ENCODE assay signal across 8 cellular contexts in the genomic region with DNA sequence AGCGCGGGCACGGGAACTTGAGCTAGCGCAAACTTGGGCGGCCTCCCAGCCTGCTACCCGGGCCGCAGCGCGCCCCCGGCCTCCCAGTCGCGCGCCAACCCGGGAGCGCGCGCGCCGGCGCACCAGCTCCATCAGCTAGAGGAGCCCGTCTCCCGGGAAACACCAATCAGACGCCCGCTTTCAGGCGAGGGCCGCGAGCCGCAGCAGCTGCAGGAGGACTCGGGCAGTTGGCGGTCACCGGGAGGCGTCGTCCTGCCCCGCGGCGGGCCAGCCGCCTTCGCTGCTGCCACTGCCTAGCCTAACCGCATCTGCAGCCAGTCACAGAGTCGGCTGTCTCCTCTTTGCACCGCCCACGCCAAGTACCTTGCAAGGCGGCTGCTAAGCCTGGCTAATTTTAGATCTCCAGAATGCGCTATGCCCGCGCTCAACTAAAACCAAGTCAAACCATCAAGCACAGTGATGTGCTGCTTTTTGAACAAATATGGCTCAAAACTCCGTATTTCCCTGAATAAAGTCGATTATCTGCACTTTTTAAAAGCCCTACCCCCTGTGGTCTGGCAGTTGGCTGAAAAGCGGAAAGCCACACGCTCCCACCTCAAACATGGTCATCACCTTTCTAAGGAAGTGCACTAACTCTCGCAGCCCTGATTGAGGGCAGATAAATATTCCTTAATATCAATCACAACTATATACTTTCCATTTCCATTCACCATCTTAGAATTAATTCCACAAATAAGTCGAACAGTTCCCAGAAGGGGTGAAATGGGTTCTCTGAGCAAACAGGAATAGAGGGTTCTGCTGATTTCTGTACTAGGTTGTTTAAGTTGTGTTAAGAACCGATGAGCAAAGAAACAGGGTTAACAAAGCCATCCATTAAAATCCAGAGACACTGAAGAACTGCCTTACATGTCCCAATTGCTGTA.
DNase-seq lines count a peak whose midpoint lies in the region; ATAC-seq and TF ChIP-seq lines count a peak whose summit lies in the region.

No MANE protein-coding gene starts in this region.

- H3K4me1 ChIP-seq in cardiac muscle cell (ENCODE audit: low read depth): peaks cover 3% of the 10 kb centered on the region

- peak overlapping the region; percentile 61 for H3K4me3 Mint-ChIP-seq in activated T-helper 17 cell treated with anti-CD3 and anti-CD28 coated beads, Interleukin-2, amount 50 U/mL, for 72 hours

- H3K27me3 Mint-ChIP-seq in activated T-helper 17 cell treated with anti-CD3 and anti-CD28 coated beads, Interleukin-2, amount 50 U/mL, for 72 hours: peaks cover 59% of the 10 kb centered on the region

- no peaks in the 10 kb centered on the region for H3K36me3 ChIP-seq in cardiac muscle cell

- peaks cover under 1% of the 10 kb centered on the region for H3K36me3 Mint-ChIP-seq in activated T-helper 17 cell treated with anti-CD3 and anti-CD28 coated beads, Interleukin-2, amount 50 U/mL, for 72 hours (ENCODE audit: low read depth)

- H3K27ac Mint-ChIP-seq in activated T-helper 17 cell treated with anti-CD3 and anti-CD28 coated beads, Interleukin-2, amount 50 U/mL, for 72 hours: no peak overlapping the region

- ATAC-seq in GM19328 (IDR thresholded peaks at IDR 0.05; ENCODE audit: unreplicated experiment): peak; percentile 56
- peak; percentile 58 for ATAC-seq in HG03196 (IDR thresholded peaks at IDR 0.05; ENCODE audit: unreplicated experiment)
- ATAC-seq in activated T-helper 17 cell treated with anti-CD3 and anti-CD28 coated beads, Interleukin-2, amount 50 U/mL, for 72 hours (replicated peaks): peak; percentile 42

- H3K4me1 Mint-ChIP-seq in activated T-helper 17 cell treated with anti-CD3 and anti-CD28 coated beads, Interleukin-2, amount 50 U/mL, for 72 hours: peaks cover 5% of the 10 kb centered on the region

- H3K9me3 Mint-ChIP-seq in activated T-helper 17 cell treated with anti-CD3 and anti-CD28 coated beads, Interleukin-2, amount 50 U/mL, for 72 hours: peaks cover 7% of the 10 kb centered on the region

- intact Hi-C loops in posterior vena cava (cut with DNase I): no loop called here

- peaks cover 96% of the 10 kb centered on the region for H3K27me3 ChIP-seq in cardiac muscle cell

- H3K4me3 ChIP-seq in cardiac muscle cell: peak overlapping the region; percentile 48

- DNase-seq in DMS114 treated with DMSO at 0.1 percent for 48 hours (lab: John Stamatoyannopoulos, UW; ENCODE audit: unreplicated experiment) (peak; percentile 79), NCI-H2227 treated with DMSO at 0.1 percent for 48 hours (lab: John Stamatoyannopoulos, UW) (peak; percentile 95), cardiac muscle cell (ENCODE audit: low read depth in 1 of 2, low spot score in 1 of 2) (peak; percentile 75 to 94), posterior vena cava (ENCODE audit: low spot score) (peak; percentile 84), mucosa of gallbladder (ENCODE audit: low spot score) (no peak)

- H3K27ac ChIP-seq in cardiac muscle cell: no peak overlapping the region

- no peaks in the 10 kb centered on the region for H3K9me3 ChIP-seq in cardiac muscle cell (ENCODE audit: low read depth)

- no peak for TF ChIP-seq CTCF in cardiac muscle cell (IDR thresholded peaks at IDR 0.05; ENCODE audit: low read depth, low read length)
